ENCODE assay signal across 8 cellular contexts in the genomic region with DNA sequence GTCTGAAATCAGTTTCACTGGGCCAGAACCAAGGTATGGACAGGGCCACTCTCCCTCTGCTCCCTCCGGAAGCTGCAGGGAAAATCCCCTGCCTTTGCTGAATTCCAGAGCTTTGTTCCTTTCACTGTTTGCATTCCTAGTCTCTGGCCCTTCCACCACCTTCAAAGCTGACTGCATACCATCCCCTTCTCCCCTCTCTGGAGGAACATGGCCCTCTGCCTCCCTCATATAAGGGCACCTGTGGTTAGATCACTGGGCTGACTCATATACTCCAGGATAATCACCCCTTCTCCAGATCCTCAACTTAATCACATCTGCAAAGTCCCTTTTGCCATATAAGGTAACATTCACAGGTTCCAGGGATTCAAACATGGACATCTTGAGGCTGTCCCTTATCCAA.
DNase-seq lines count a peak whose midpoint lies in the region; ATAC-seq and TF ChIP-seq lines count a peak whose summit lies in the region.
"Not testable (repeated sequence)": the region's sequence is repeated elsewhere in the genome, so short reads cannot be mapped to it uniquely, and the experiment has no call there.

No MANE protein-coding gene starts in this region.

- not testable (repeated sequence) for H3K4me3 Mint-ChIP-seq in activated CD4-positive, alpha-beta T cell treated with anti-CD3 and anti-CD28 coated beads for 36 hours

- H2BK5ac ChIP-seq in mesendoderm (ENCODE audit: low read length) = not testable (repeated sequence)

- H3K36me3 ChIP-seq in PC-3 (ENCODE audit: low read depth, low read length); mesendoderm (ENCODE audit: control insufficient read depth, insufficient read depth, low read length); upper lobe of right lung: not testable (repeated sequence)

- H3K4ac ChIP-seq in mesendoderm (ENCODE audit: low read depth, low read length) = not testable (repeated sequence)

- TF ChIP-seq CTCF in PC-3 (conservative IDR thresholded peaks at IDR 0.05; ENCODE audit: low read depth, low read length); choroid plexus epithelial cell (conservative IDR thresholded peaks at IDR 0.05; ENCODE audit: low read depth, low read length); upper lobe of right lung (IDR thresholded peaks at IDR 0.05): not testable (repeated sequence)

- not testable (repeated sequence) for H3K9me2 ChIP-seq in PC-3 (replicated peaks; ENCODE audit: low read length)

- H3K79me2 ChIP-seq in PC-3 (ENCODE audit: low read length); mesendoderm (ENCODE audit: control insufficient read depth, insufficient read depth, low read length): not testable (repeated sequence)

- H2BK15ac ChIP-seq in mesendoderm (replicated peaks; ENCODE audit: low read depth) = not testable (repeated sequence)

- H3K79me1 ChIP-seq in mesendoderm (ENCODE audit: low read length) = not testable (repeated sequence)

- intact Hi-C loops in PC-3 (cut with micrococcal nuclease); activated CD4-positive, alpha-beta T cell treated with anti-CD3 and anti-CD28 coated beads for 36 hours (cut with DNase I, micrococcal nuclease); upper lobe of right lung (cut with DNase I): not testable (repeated sequence)

- H3K27ac ChIP-seq in PC-3 (ENCODE audit: low read length); mesendoderm (ENCODE audit: low read depth, low read length); upper lobe of right lung: not testable (repeated sequence)

- not testable (repeated sequence) for H3F3A ChIP-seq in PC-3 (ENCODE audit: low read length, unreplicated experiment)

- H3K4me3 ChIP-seq in PC-3 (ENCODE audit: low read length); choroid plexus epithelial cell (ENCODE audit: low read depth, low read length); mesendoderm (ENCODE audit: low read length); upper lobe of right lung: not testable (repeated sequence)

- H3K18ac ChIP-seq in mesendoderm (ENCODE audit: low read length) = not testable (repeated sequence)

- DNase-seq in EH (ENCODE audit: low read depth) (peak; percentile 13), HK-2 (ENCODE audit: unreplicated experiment) (peak; percentile 59), PC-3 (peak; percentile 71), choroid plexus epithelial cell (ENCODE audit: low read depth) (peak; percentile 18), iPS DF 19.7 (ENCODE audit: low read depth, low spot score) (peak; percentile 9), mesendoderm (peak; percentile 72)
- DNase-seq in activated CD4-positive, alpha-beta T cell treated with anti-CD3 and anti-CD28 coated beads for 36 hours; upper lobe of right lung: not testable (repeated sequence)

- H3K23ac ChIP-seq in mesendoderm (ENCODE audit: low read length) = not testable (repeated sequence)

- not testable (repeated sequence) for H3K9ac ChIP-seq in PC-3 (ENCODE audit: low read length); mesendoderm (ENCODE audit: low read length)

- not testable (repeated sequence) for H3K56ac ChIP-seq in mesendoderm (ENCODE audit: low read length)

- not testable (repeated sequence) for H4K5ac ChIP-seq in mesendoderm (ENCODE audit: low read length)

- H2BK120ac ChIP-seq in mesendoderm (ENCODE audit: low read depth, low read length) = not testable (repeated sequence)

- H3K4me1 ChIP-seq in PC-3 (ENCODE audit: insufficient read depth, low read length); mesendoderm (ENCODE audit: control insufficient read depth, low read depth, low read length); upper lobe of right lung: not testable (repeated sequence)

- not testable (repeated sequence) for H3K9me3 Mint-ChIP-seq in activated CD4-positive, alpha-beta T cell treated with anti-CD3 and anti-CD28 coated beads for 36 hours (ENCODE audit: low read depth)

- not testable (repeated sequence) for H3K36me3 Mint-ChIP-seq in activated CD4-positive, alpha-beta T cell treated with anti-CD3 and anti-CD28 coated beads for 36 hours (ENCODE audit: low read depth)

- ATAC-seq in PC-3 (peak; percentile 38; the same call in 1 of the 2 replicates), upper lobe of right lung (peak; percentile 7)
- not testable (repeated sequence) for ATAC-seq in activated CD4-positive, alpha-beta T cell treated with anti-CD3 and anti-CD28 coated beads for 36 hours

- not testable (repeated sequence) for H2AK5ac ChIP-seq in mesendoderm (ENCODE audit: low read length)

- H3K4me1 Mint-ChIP-seq in activated CD4-positive, alpha-beta T cell treated with anti-CD3 and anti-CD28 coated beads for 36 hours = not testable (repeated sequence)

- not testable (repeated sequence) for H3K4me2 ChIP-seq in PC-3 (ENCODE audit: low read length); mesendoderm (ENCODE audit: low read length)

- not testable (repeated sequence) for BruUV-seq in PC-3 (replicated peaks; lab: Mats Ljungman, UMichigan)

- H3K9me3 ChIP-seq in PC-3 (ENCODE audit: low read length); upper lobe of right lung: not testable (repeated sequence)

- not testable (repeated sequence) for H4K8ac ChIP-seq in mesendoderm (ENCODE audit: low read depth, low read length)

- not testable (repeated sequence) for H3K27me3 ChIP-seq in PC-3 (ENCODE audit: low read length); mesendoderm (ENCODE audit: insufficient read depth, low read length, poor library complexity); upper lobe of right lung

- POLR2A ChIA-PET in PC-3 (lab: Charles Lee; ENCODE audit: unreplicated experiment); activated CD4-positive, alpha-beta T cell treated with anti-CD3 and anti-CD28 coated beads for 36 hours (lab: Charles Lee): not testable (repeated sequence)

- no CpG with 5 or more reads among the region's 1 CpG for WGBS in mesendoderm (ENCODE audit: extremely low coverage, insufficient coverage, low lambda C conversion rate)

- H3K27me3 Mint-ChIP-seq in activated CD4-positive, alpha-beta T cell treated with anti-CD3 and anti-CD28 coated beads for 36 hours = not testable (repeated sequence)

- H2AFZ ChIP-seq in PC-3 (ENCODE audit: low read length) = not testable (repeated sequence)

- CTCF ChIA-PET in PC-3 (lab: Charles Lee); activated CD4-positive, alpha-beta T cell treated with anti-CD3 and anti-CD28 coated beads for 36 hours (lab: Charles Lee): not testable (repeated sequence)

- not testable (repeated sequence) for H4K20me1 ChIP-seq in PC-3 (ENCODE audit: low read length)

- peak overlapping the region; percentile 8 for H3K27ac Mint-ChIP-seq in activated CD4-positive, alpha-beta T cell treated with anti-CD3 and anti-CD28 coated beads for 36 hours
